In genomic region chr2:231297108-231297908, GRCh38 we compare ENCODE assay signal across 1 cellular context.
TF ChIP-seq lines count a peak whose summit lies in the region.

No MANE protein-coding gene starts in this region.

TF ChIP-seq in GM12878, 131 proteins besides CTCF, POLR2A, EP300 and RAD21 (continued from another document):
- TF ChIP-seq ZNF207 (IDR thresholded peaks at IDR 0.05; ENCODE audit: borderline replicate concordance): no peak
- peak; percentile 64 for TF ChIP-seq YY1 (IDR thresholded peaks at IDR 0.05; ENCODE audit: low read depth, low read length)
- TF ChIP-seq CREM (IDR thresholded peaks at IDR 0.05; ENCODE audit: low read depth): no peak
- no peak for TF ChIP-seq PRDM15 (CRISPR knock-in tag; IDR thresholded peaks at IDR 0.05)
- peak; percentile 39; the same call in 1 of the 2 replicates for TF ChIP-seq MEF2A (IDR thresholded peaks at IDR 0.05; ENCODE audit: insufficient read depth, low read depth, low read length)
- no peak for TF ChIP-seq HDAC2 (IDR thresholded peaks at IDR 0.05)
- TF ChIP-seq MEF2B (IDR thresholded peaks at IDR 0.05; ENCODE audit: partially characterized antibody, poor library complexity, severe bottlenecking): peak; percentile 56
- peak; percentile 52; the same call in 1 of the 2 replicates for TF ChIP-seq IKZF1 (conservative IDR thresholded peaks at IDR 0.05)
- TF ChIP-seq CUX1 (IDR thresholded peaks at IDR 0.05; ENCODE audit: insufficient replicate concordance, low read depth, low read length): no peak
- no peak for TF ChIP-seq HDAC6 (IDR thresholded peaks at IDR 0.05; ENCODE audit: unreplicated experiment)
- TF ChIP-seq NR2F1 (conservative IDR thresholded peaks at IDR 0.05): peak; percentile 75
- TF ChIP-seq RCOR1 (conservative IDR thresholded peaks at IDR 0.05; ENCODE audit: low read depth, low read length): no peak
- TF ChIP-seq CBFB (IDR thresholded peaks at IDR 0.05; ENCODE audit: low read depth): no peak
- TF ChIP-seq ZBED1 (IDR thresholded peaks at IDR 0.05; ENCODE audit: borderline replicate concordance): no peak
- TF ChIP-seq, protein P1, sequence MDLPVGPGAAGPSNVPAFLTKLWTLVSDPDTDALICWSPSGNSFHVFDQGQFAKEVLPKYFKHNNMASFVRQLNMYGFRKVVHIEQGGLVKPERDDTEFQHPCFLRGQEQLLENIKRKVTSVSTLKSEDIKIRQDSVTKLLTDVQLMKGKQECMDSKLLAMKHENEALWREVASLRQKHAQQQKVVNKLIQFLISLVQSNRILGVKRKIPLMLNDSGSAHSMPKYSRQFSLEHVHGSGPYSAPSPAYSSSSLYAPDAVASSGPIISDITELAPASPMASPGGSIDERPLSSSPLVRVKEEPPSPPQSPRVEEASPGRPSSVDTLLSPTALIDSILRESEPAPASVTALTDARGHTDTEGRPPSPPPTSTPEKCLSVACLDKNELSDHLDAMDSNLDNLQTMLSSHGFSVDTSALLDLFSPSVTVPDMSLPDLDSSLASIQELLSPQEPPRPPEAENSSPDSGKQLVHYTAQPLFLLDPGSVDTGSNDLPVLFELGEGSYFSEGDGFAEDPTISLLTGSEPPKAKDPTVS (IDR thresholded peaks at IDR 0.05; ENCODE audit: low read depth, low read length): no peak
- TF ChIP-seq SPI1 (IDR thresholded peaks at IDR 0.05; ENCODE audit: borderline replicate concordance, insufficient read depth, low read depth, low read length): no peak
- TF ChIP-seq SKIL (IDR thresholded peaks at IDR 0.05; ENCODE audit: low read depth, poor library complexity, severe bottlenecking): peak; percentile 22
- TF ChIP-seq, protein P2, sequence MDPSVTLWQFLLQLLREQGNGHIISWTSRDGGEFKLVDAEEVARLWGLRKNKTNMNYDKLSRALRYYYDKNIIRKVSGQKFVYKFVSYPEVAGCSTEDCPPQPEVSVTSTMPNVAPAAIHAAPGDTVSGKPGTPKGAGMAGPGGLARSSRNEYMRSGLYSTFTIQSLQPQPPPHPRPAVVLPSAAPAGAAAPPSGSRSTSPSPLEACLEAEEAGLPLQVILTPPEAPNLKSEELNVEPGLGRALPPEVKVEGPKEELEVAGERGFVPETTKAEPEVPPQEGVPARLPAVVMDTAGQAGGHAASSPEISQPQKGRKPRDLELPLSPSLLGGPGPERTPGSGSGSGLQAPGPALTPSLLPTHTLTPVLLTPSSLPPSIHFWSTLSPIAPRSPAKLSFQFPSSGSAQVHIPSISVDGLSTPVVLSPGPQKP (IDR thresholded peaks at IDR 0.05; ENCODE audit: low read depth, low read length): no peak
- no peak for TF ChIP-seq BCL11A (IDR thresholded peaks at IDR 0.05; ENCODE audit: low read depth, low read length)
- peak; percentile 78 for TF ChIP-seq SMC3 (IDR thresholded peaks at IDR 0.05; ENCODE audit: borderline replicate concordance, low read length)
- 0 out of 2 replicates have a peak, but pooled peaks have one; percentile 22 for TF ChIP-seq CBX5 (IDR thresholded peaks at IDR 0.05; ENCODE audit: low read depth)
- TF ChIP-seq KDM1A (IDR thresholded peaks at IDR 0.05; ENCODE audit: borderline replicate concordance): no peak
TF ChIP-seq in GM12878: peak in this region for 14.
